In the genomic region with DNA sequence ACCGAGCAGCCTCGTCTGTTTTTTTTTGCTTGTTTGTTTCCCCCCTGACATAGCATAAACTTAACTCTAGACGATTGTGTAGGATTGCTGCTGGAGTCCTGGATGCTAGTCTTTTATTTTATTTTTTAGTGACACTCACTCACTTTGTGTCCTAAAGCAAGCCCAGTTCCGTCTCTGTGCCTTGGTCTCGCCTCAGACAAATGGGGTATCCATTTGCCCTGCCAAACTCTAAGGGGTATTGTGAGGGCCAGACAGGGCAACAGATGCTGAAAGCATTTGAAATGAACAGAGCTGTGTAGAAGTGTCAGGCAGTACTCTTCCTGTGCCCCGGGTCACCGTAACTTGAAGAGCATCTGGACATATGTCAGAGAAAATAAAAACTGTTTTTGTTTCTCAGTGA, we compare ENCODE assay signal across 1 cellular context.
TF ChIP-seq lines count a peak whose summit lies in the region.

No MANE protein-coding gene starts in this region.

TF ChIP-seq in IMR-90, 13 proteins besides CTCF, POLR2A, EP300 and RAD21:
- TF ChIP-seq MAFK (IDR thresholded peaks at IDR 0.05; ENCODE audit: low read depth, low read length) (no peak), BHLHE40 (IDR thresholded peaks at IDR 0.05; ENCODE audit: low read depth, low read length) (no peak), MXI1 (IDR thresholded peaks at IDR 0.05; ENCODE audit: borderline replicate concordance, low read depth, low read length) (no peak), MAZ (IDR thresholded peaks at IDR 0.05; ENCODE audit: borderline replicate concordance, low read depth, low read length) (no peak), FOS (IDR thresholded peaks at IDR 0.05; ENCODE audit: low read depth, low read length) (no peak), RFX5 (IDR thresholded peaks at IDR 0.05; ENCODE audit: low read depth, low read length) (no peak), NFE2L2 (IDR thresholded peaks at IDR 0.05; ENCODE audit: low read depth, low read length) (no peak), RCOR1 (IDR thresholded peaks at IDR 0.05; ENCODE audit: insufficient replicate concordance, low read length) (no peak), SMC3 (IDR thresholded peaks at IDR 0.05; ENCODE audit: low read depth, low read length) (no peak), CHD1 (IDR thresholded peaks at IDR 0.05; ENCODE audit: low read depth, low read length) (no peak)
- TF ChIP-seq, protein P1, sequence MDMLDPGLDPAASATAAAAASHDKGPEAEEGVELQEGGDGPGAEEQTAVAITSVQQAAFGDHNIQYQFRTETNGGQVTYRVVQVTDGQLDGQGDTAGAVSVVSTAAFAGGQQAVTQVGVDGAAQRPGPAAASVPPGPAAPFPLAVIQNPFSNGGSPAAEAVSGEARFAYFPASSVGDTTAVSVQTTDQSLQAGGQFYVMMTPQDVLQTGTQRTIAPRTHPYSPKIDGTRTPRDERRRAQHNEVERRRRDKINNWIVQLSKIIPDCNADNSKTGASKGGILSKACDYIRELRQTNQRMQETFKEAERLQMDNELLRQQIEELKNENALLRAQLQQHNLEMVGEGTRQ (IDR thresholded peaks at IDR 0.05; ENCODE audit: low read depth, low read length): no peak
